Comparison of ENCODE assay signal across 1 cellular context in genomic region chr2:164782323-164782722, GRCh38.
A peak's percentile ranks its signal among the peaks of the same experiment; 100 is the strongest.
TF ChIP-seq lines count a peak whose summit lies in the region.

No MANE protein-coding gene starts in this region.

TF ChIP-seq in IMR-90, 13 proteins besides CTCF, POLR2A, EP300 and RAD21:
- TF ChIP-seq, protein P1, sequence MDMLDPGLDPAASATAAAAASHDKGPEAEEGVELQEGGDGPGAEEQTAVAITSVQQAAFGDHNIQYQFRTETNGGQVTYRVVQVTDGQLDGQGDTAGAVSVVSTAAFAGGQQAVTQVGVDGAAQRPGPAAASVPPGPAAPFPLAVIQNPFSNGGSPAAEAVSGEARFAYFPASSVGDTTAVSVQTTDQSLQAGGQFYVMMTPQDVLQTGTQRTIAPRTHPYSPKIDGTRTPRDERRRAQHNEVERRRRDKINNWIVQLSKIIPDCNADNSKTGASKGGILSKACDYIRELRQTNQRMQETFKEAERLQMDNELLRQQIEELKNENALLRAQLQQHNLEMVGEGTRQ (IDR thresholded peaks at IDR 0.05; ENCODE audit: low read depth, low read length): no peak
- peak; percentile 43; the same call in 1 of the 2 replicates for TF ChIP-seq CEBPB (IDR thresholded peaks at IDR 0.05; ENCODE audit: low read depth, low read length)
